ENCODE assay signal across 9 cellular contexts in the genomic region with DNA sequence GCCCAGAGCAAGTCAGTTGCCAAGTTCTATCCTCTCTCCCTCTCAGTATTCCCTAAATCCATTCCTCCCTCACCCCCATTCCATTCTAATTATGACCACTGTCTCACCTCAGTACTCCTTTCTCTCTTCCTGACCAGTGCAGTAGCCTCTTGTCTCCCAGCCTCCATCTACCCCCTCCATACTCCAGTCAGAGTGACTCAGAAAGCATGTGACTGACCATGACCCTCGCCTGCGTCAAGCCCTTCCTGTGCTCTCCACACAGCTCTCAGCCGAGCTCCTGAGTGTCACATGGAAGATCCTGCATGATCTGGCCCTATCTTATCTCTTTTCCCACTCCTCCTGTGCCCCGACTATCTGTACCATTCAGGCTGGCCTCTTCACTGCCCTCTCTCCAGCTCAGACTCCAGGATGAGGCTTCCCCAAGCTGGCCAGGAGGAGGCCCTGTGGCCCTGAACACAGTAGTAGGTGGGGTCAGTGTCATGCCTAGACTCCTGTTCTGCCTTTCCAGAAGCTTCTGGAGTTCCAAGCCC. TPM values are rescaled to one million over a fixed set of nuclear protein-coding genes. Genes with fewer than 3 reads are reported as not detected.
A peak's percentile ranks its signal among the peaks of the same experiment; 100 is the strongest.
DNase-seq lines count a peak whose midpoint lies in the region; ATAC-seq and TF ChIP-seq lines count a peak whose summit lies in the region.
"Had no signal": no experiment of that assay in that cellular context is flagged by ENCODE, and none has a peak within 500 bp of the region (broad histone marks: within the 10 kb centered on the region; RNA-seq: fewer than 3 reads in every experiment).

No MANE protein-coding gene starts in this region.

- POLR2A ChIA-PET in AG04449 (lab: Yijun Ruan, JAX) = interaction anchor here (0.6 kb wide), 1 partner anchor 183 kb away, joined by 3 read pairs; no protein-coding TSS in a partner anchor

- H4K20me1 ChIP-seq in mammary epithelial cell (ENCODE audit: insufficient read depth, low read length) = no peaks in the 10 kb centered on the region

- H3K9ac ChIP-seq in mammary epithelial cell (ENCODE audit: insufficient read depth, low read length) = no peak overlapping the region

- intact Hi-C loops in mammary epithelial cell (cut with micrococcal nuclease) = loop anchor here (10.0 kb wide), 1 partner anchor 306 kb away; no protein-coding TSS in a partner anchor
- intact Hi-C loops in left lung (cut with DNase I) = loop anchor here in 1 of 2 donors (5.0 kb wide), 1 partner anchor 104 kb away; no protein-coding TSS in a partner anchor

- DNase-seq in AG04449 (ENCODE audit: low read depth, low spot score) (peak; percentile 53), HS-5 (ENCODE audit: low read depth) (peak; percentile 72), mammary epithelial cell (peak; percentile 48), left lung (peak in 1 of 2 donors; percentile 68), NCI-H2029 treated with DMSO at 0.1 percent for 48 hours (lab: John Stamatoyannopoulos, UW) (no peak), GM20000 (ENCODE audit: low spot score) (no peak), NOMO-1 treated with DMSO at 0.1 percent for 48 hours (lab: John Stamatoyannopoulos, UW; ENCODE audit: unreplicated experiment) (no peak)
- no peak for DNase-seq in stimulated activated CD4-positive, alpha-beta T cell treated with anti-CD3 and anti-CD28 coated beads, Interleukin-15, amount 100 ng/mL, for 24 hours

- H3K4me2 ChIP-seq in mammary epithelial cell (ENCODE audit: insufficient read depth, low read depth, low read length) = no peak overlapping the region
- H3K4me2 ChIP-seq: PC-9 had no signal

- dilution Hi-C loops in mammary epithelial cell (cut with HindIII; ENCODE audit: low sequenced_read_pairs) = loop anchor here (5.0 kb wide), 1 partner anchor 181 kb away; no protein-coding TSS in a partner anchor

- CTCF ChIA-PET in AG04449 (lab: Yijun Ruan, JAX) = interaction anchor here (0.5 to 18.2 kb wide), 29 partner anchors 9 to 545 kb away, joined by 3 to 416 read pairs (median 5); a partner anchor contains a TSS
- CTCF ChIA-PET in mammary epithelial cell (lab: Charles Lee; ENCODE audit: low non-redundant PET) = no interaction called here

- H2AFZ ChIP-seq in mammary epithelial cell (ENCODE audit: low read depth, low read length) = peak overlapping the region; percentile 55
- H2AFZ ChIP-seq: PC-9 had no signal

- H3K9me3 ChIP-seq in mammary epithelial cell (replicated peaks; ENCODE audit: insufficient read depth, low read length) = no peaks in the 10 kb centered on the region
- H3K9me3 ChIP-seq in left lung = no peaks in the 10 kb centered on the region

- in situ Hi-C loops in mammary epithelial cell (cut with MboI; ENCODE audit: low sequenced_read_pairs in 2 of 2) = loop anchor here in 1 of 2 donors (10.0 kb wide), 1 partner anchor 106 kb away; no protein-coding TSS in a partner anchor

- no peak for TF ChIP-seq CTCF in AG04449 (IDR thresholded peaks at IDR 0.05; ENCODE audit: insufficient read depth, low read length, missing control alignments)
- TF ChIP-seq CTCF in mammary epithelial cell (conservative IDR thresholded peaks at IDR 0.05 in 1 of 2, IDR thresholded peaks at IDR 0.05 in 1 of 2; ENCODE audit: extremely low read depth in 1 of 2, insufficient read depth in 1 of 2, low read depth in 1 of 2, low read length in 2 of 2) = no peak
- TF ChIP-seq CTCF in left lung (IDR thresholded peaks at IDR 0.05) = no peak
- no peak for TF ChIP-seq CTCF in GM20000 (IDR thresholded peaks at IDR 0.05; ENCODE audit: extremely low read depth, missing control alignments)

- BruUV-seq in mammary epithelial cell (replicated peaks; lab: Mats Ljungman, UMichigan) = no TSS peak

- WGBS in mammary epithelial cell (ENCODE audit: low coverage, missing lambda C conversion rate) = 65% methylated on average over 4 of the region's 4 CpGs

- H3K27me3 ChIP-seq in mammary epithelial cell (ENCODE audit: insufficient read depth, low read length) = no peaks in the 10 kb centered on the region
- H3K27me3 ChIP-seq in left lung = no peaks in the 10 kb centered on the region

- H3K36me3 ChIP-seq in mammary epithelial cell (ENCODE audit: insufficient read depth, low read length) (no peaks in the 10 kb centered on the region), left lung (no peaks in the 10 kb centered on the region)

- no peaks in the 10 kb centered on the region for H3K79me2 ChIP-seq in mammary epithelial cell (ENCODE audit: insufficient read depth, low read length)

- peak; percentile 77 for ATAC-seq in left lung

- H3K27ac ChIP-seq in mammary epithelial cell (ENCODE audit: insufficient read depth, low read depth, low read length) = no peak overlapping the region
- H3K27ac ChIP-seq in left lung = no peak overlapping the region
- H3K27ac ChIP-seq: PC-9 had no signal

- H3K4me3 ChIP-seq in AG04449 (ENCODE audit: low read depth, low read length) = no peak overlapping the region
- no peak overlapping the region for H3K4me3 ChIP-seq in mammary epithelial cell (replicated peaks in 1 of 3; ENCODE audit: insufficient read depth in 1 of 3, low read depth in 2 of 3, low read length in 3 of 3)
- H3K4me3 ChIP-seq in left lung = no peak overlapping the region
- H3K4me3 ChIP-seq: PC-9 had no signal

- H3K4me1 ChIP-seq in mammary epithelial cell (ENCODE audit: insufficient read depth, low read length) (peaks cover 5% of the 10 kb centered on the region), left lung (no peaks in the 10 kb centered on the region)

RNA-seq across cellular contexts. Expression of a gene that starts 42.6 kb away (rescaled TPM):
- total RNA-seq in mammary epithelial cell (10 to 100 TPM; 17.3 to 21.8 TPM), left lung (10 to 100 TPM in 1 of 2 donors, 1 to 10 TPM in 1; 9.7 to 12.0 TPM)
- polyA plus RNA-seq in mammary epithelial cell = 9.3 TPM
- 10.0 TPM for polyA minus RNA-seq in mammary epithelial cell

Comparison
In these comparisons a context has a peak if more than half of its experiments do, and no peak if none do; other contexts are left out.
1. DNase-seq: peak in AG04449 (single experiment), HS-5 (single experiment) and mammary epithelial cell (single experiment); none in NCI-H2029 treated with DMSO at 0.1 percent for 48 hours (single experiment), GM20000 (single experiment), NOMO-1 treated with DMSO at 0.1 percent for 48 hours (single experiment) and stimulated activated CD4-positive, alpha-beta T cell treated with anti-CD3 and anti-CD28 coated beads, Interleukin-15, amount 100 ng/mL, for 24 hours (single experiment).